ENCODE assay signal across 17 cellular contexts in the genomic region with DNA sequence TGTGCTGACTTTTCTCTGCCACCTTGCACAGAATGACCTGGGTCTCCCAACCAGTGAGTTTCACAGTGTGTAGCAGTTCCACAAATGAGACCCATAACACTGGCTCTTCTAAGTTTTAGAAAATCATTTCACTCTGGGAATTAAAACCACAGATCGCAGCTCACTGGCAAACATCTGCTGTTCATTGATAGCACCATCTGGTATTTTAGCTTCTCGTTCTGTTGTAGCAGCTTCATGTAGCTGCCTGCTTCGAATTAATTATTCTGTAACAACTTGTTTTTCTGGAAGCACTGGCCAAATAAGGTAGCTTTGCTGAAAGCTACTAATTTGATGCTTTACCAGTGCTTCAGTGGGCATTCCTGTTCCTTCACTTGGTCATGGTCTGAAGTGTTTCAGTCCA.
"Had no signal": no experiment of that assay in that cellular context is flagged by ENCODE, and none has a peak within 500 bp of the region (broad histone marks: within the 10 kb centered on the region; RNA-seq: fewer than 3 reads in every experiment).

No MANE protein-coding gene starts in this region.

- H3K4me1 Mint-ChIP-seq: activated CD4-positive, alpha-beta memory T cell treated with anti-CD3 and anti-CD28 coated beads, Interleukin-2, amount 10 ng/mL, durations not matched to agents 7 days and 5 days; activated CD4-positive, alpha-beta T cell treated with anti-CD3 and anti-CD28 coated beads for 36 hours; activated CD8-positive, alpha-beta memory T cell treated with anti-CD3 and anti-CD28 coated beads, Interleukin-2, amount 10 ng/mL, durations not matched to agents 7 days and 5 days; activated naive CD8-positive, alpha-beta T cell treated with anti-CD3 and anti-CD28 coated beads for 36 hours had no signal

- H3K4me3 Mint-ChIP-seq: activated CD4-positive, alpha-beta memory T cell treated with anti-CD3 and anti-CD28 coated beads, Interleukin-2, amount 10 ng/mL, durations not matched to agents 7 days and 5 days; activated CD4-positive, alpha-beta T cell treated with anti-CD3 and anti-CD28 coated beads for 36 hours; activated CD8-positive, alpha-beta memory T cell treated with anti-CD3 and anti-CD28 coated beads, Interleukin-2, amount 10 ng/mL, durations not matched to agents 7 days and 5 days; activated naive CD8-positive, alpha-beta T cell treated with anti-CD3 and anti-CD28 coated beads for 36 hours; dendritic cell treated with granulocyte-macrophage colony-stimulating factor and Interleukin-4, amounts not matched to agents 40 ng/mL and 50 ng/mL, for 4 days; mesothelial cell of epicardium; T-helper 2 cell treated with Interferon-gamma antibody and Interleukin-4, amounts not matched to agents 5 μg/mL and 100 μg/mL, for 36 hours; WTC11 had no signal

- H3K27me3 ChIP-seq: right atrium auricular region, tibial artery had no signal

- H3K9me3 ChIP-seq: right atrium auricular region, tibial artery had no signal

- DNase-seq: activated CD4-positive, alpha-beta memory T cell treated with anti-CD3 and anti-CD28 coated beads, Interleukin-2, amount 10 ng/mL, durations not matched to agents 7 days and 5 days; activated CD4-positive, alpha-beta T cell treated with anti-CD3 and anti-CD28 coated beads for 36 hours; activated CD8-positive, alpha-beta memory T cell treated with anti-CD3 and anti-CD28 coated beads, Interleukin-2, amount 10 ng/mL, durations not matched to agents 7 days and 5 days; activated naive CD8-positive, alpha-beta T cell treated with anti-CD3 and anti-CD28 coated beads for 36 hours; amniotic stem cell; effector CD8-positive, alpha-beta T cell; foreskin fibroblast; stimulated activated naive CD8-positive, alpha-beta T cell treated with anti-CD3 and anti-CD28 coated beads, Interleukin-15, Interleukin-2, amounts not matched to agents 100 U/mL and 50 U/mL, for 24 hours; substantia nigra; tibial artery had no signal

- H3K36me3 Mint-ChIP-seq: activated CD8-positive, alpha-beta memory T cell treated with anti-CD3 and anti-CD28 coated beads, Interleukin-2, amount 10 ng/mL, durations not matched to agents 7 days and 5 days; activated naive CD8-positive, alpha-beta T cell treated with anti-CD3 and anti-CD28 coated beads for 36 hours; mesothelial cell of epicardium; WTC11 had no signal

- H3K27ac Mint-ChIP-seq: activated CD4-positive, alpha-beta memory T cell treated with anti-CD3 and anti-CD28 coated beads, Interleukin-2, amount 10 ng/mL, durations not matched to agents 7 days and 5 days; activated CD4-positive, alpha-beta T cell treated with anti-CD3 and anti-CD28 coated beads for 36 hours; activated CD8-positive, alpha-beta memory T cell treated with anti-CD3 and anti-CD28 coated beads, Interleukin-2, amount 10 ng/mL, durations not matched to agents 7 days and 5 days; activated naive CD8-positive, alpha-beta T cell treated with anti-CD3 and anti-CD28 coated beads for 36 hours; dendritic cell treated with granulocyte-macrophage colony-stimulating factor and Interleukin-4, amounts not matched to agents 40 ng/mL and 50 ng/mL, for 4 days; mesothelial cell of epicardium; progenitor cell of endocrine pancreas; T-helper 2 cell treated with Interferon-gamma antibody and Interleukin-4, amounts not matched to agents 5 μg/mL and 100 μg/mL, for 36 hours; WTC11 had no signal

- H3K27me3 Mint-ChIP-seq: activated CD4-positive, alpha-beta memory T cell treated with anti-CD3 and anti-CD28 coated beads, Interleukin-2, amount 10 ng/mL, durations not matched to agents 7 days and 5 days; activated CD4-positive, alpha-beta T cell treated with anti-CD3 and anti-CD28 coated beads for 36 hours; activated CD8-positive, alpha-beta memory T cell treated with anti-CD3 and anti-CD28 coated beads, Interleukin-2, amount 10 ng/mL, durations not matched to agents 7 days and 5 days; dendritic cell treated with granulocyte-macrophage colony-stimulating factor and Interleukin-4, amounts not matched to agents 40 ng/mL and 50 ng/mL, for 4 days had no signal

- H3K9me3 Mint-ChIP-seq: activated CD4-positive, alpha-beta memory T cell treated with anti-CD3 and anti-CD28 coated beads, Interleukin-2, amount 10 ng/mL, durations not matched to agents 7 days and 5 days; activated naive CD8-positive, alpha-beta T cell treated with anti-CD3 and anti-CD28 coated beads for 36 hours; dendritic cell treated with granulocyte-macrophage colony-stimulating factor and Interleukin-4, amounts not matched to agents 40 ng/mL and 50 ng/mL, for 4 days; mesothelial cell of epicardium; T-helper 2 cell treated with Interferon-gamma antibody and Interleukin-4, amounts not matched to agents 5 μg/mL and 100 μg/mL, for 36 hours; WTC11 had no signal

- H3K36me3 ChIP-seq: right atrium auricular region, tibial artery had no signal

- H3K4me3 ChIP-seq: lung, right atrium auricular region, tibial artery had no signal

- ATAC-seq: activated CD4-positive, alpha-beta T cell treated with anti-CD3 and anti-CD28 coated beads for 36 hours; activated CD8-positive, alpha-beta memory T cell treated with anti-CD3 and anti-CD28 coated beads, Interleukin-2, amount 10 ng/mL, durations not matched to agents 7 days and 5 days; stimulated activated naive CD8-positive, alpha-beta T cell treated with anti-CD3 and anti-CD28 coated beads, Interleukin-15, Interleukin-2, amounts not matched to agents 100 U/mL and 50 U/mL, for 24 hours had no signal

- H3K4me1 ChIP-seq: tibial artery had no signal

- H3K27ac ChIP-seq: right atrium auricular region, tibial artery had no signal
